ENCODE assay signal across 19 cellular contexts in genomic region chr14:92755495-92755894, GRCh38. TPM values are rescaled to one million over a fixed set of nuclear protein-coding genes. Genes with fewer than 3 reads are reported as not detected.
DNase-seq lines count a peak whose midpoint lies in the region; ATAC-seq and TF ChIP-seq lines count a peak whose summit lies in the region.
"Had no signal": no experiment of that assay in that cellular context is flagged by ENCODE, and none has a peak within 500 bp of the region (broad histone marks: within the 10 kb centered on the region; RNA-seq: fewer than 3 reads in every experiment).

No MANE protein-coding gene starts in this region.

- intact Hi-C loops in IMR-90 (cut with micrococcal nuclease), result no loop called here

- H2AFZ ChIP-seq in IMR-90 (replicated peaks; ENCODE audit: low read length, poor library complexity) (no peak overlapping the region), mesenchymal stem cell (ENCODE audit: low read depth, low read length) (no peak overlapping the region)

- TF ChIP-seq RAD21 in IMR-90 (IDR thresholded peaks at IDR 0.05; ENCODE audit: low read length), result no peak

- CTCF ChIA-PET in IMR-90 (lab: Yijun Ruan, JAX), result no interaction called here

- no peak overlapping the region for H2BK120ac ChIP-seq in IMR-90 (ENCODE audit: low read depth, low read length)
- no peak overlapping the region for H2BK120ac ChIP-seq in mesenchymal stem cell (ENCODE audit: low read depth, low read length)

- no peak overlapping the region for H4K91ac ChIP-seq in IMR-90 (ENCODE audit: insufficient read depth, low read depth, low read length)
- no peak overlapping the region for H4K91ac ChIP-seq in mesenchymal stem cell (ENCODE audit: low read length)

- no peak overlapping the region for H3K4ac ChIP-seq in IMR-90 (ENCODE audit: low read depth, low read length)
- no peak overlapping the region for H3K4ac ChIP-seq in mesenchymal stem cell (ENCODE audit: low read depth in 1 of 2, low read length in 2 of 2)

- H2BK20ac ChIP-seq in IMR-90 (ENCODE audit: low read depth, low read length), result no peak overlapping the region

- TF ChIP-seq POLR2A in IMR-90 (IDR thresholded peaks at IDR 0.05; ENCODE audit: low read depth, low read length), result no peak

- H3K27ac ChIP-seq in IMR-90 (ENCODE audit: insufficient read depth, low read length), result no peak overlapping the region
- H3K27ac ChIP-seq in mesenchymal stem cell (ENCODE audit: low read length, poor library complexity, severe bottlenecking), result no peak overlapping the region
- H3K27ac ChIP-seq: epithelial cell of prostate, left ventricle myocardium inferior, RWPE1, suprapubic skin had no signal

- no CpG with 5 or more reads among the region's 3 CpGs for WGBS in IMR-90 (ENCODE audit: extremely low coverage in 2 of 2, insufficient read length in 1 of 2), 2 experiments
- 91% methylated on average over 3 of the region's 3 CpGs for WGBS in mesenchymal stem cell

- no peak for TF ChIP-seq CTCF in IMR-90 (conservative IDR thresholded peaks at IDR 0.05; ENCODE audit: low read depth, low read length)
- no peak for TF ChIP-seq CTCF in cardiac fibroblast (IDR thresholded peaks at IDR 0.05; ENCODE audit: low read depth, low read length)

- in situ Hi-C loops in IMR-90 (cut with MboI; ENCODE audit: low sequenced_read_pairs), result no loop called here

- H3K56ac ChIP-seq in IMR-90 (ENCODE audit: extremely low read depth, insufficient read depth, low read length), result no peak overlapping the region

- H4K20me1 ChIP-seq in IMR-90 (ENCODE audit: insufficient read depth, low read length), result no peaks in the 10 kb centered on the region

- H3K14ac ChIP-seq in IMR-90 (replicated peaks; ENCODE audit: low read depth, low read length), result no peak overlapping the region
- no peak overlapping the region for H3K14ac ChIP-seq in mesenchymal stem cell (ENCODE audit: low read length in 2 of 2)

- H3K9me3 ChIP-seq in IMR-90 (ENCODE audit: control insufficient read depth, insufficient read depth, low read length) (no peaks in the 10 kb centered on the region), mesenchymal stem cell (ENCODE audit: control insufficient read depth, low read length) (no peaks in the 10 kb centered on the region)
- H3K9me3 ChIP-seq: left ventricle myocardium inferior, suprapubic skin had no signal

- H3K79me1 ChIP-seq in IMR-90 (ENCODE audit: low read depth in 1 of 2, low read length in 2 of 2) (no peaks in the 10 kb centered on the region), mesenchymal stem cell (replicated peaks; ENCODE audit: low read length, poor library complexity, severe bottlenecking) (no peaks in the 10 kb centered on the region)

- dilution Hi-C loops in IMR-90 (cut with HindIII; ENCODE audit: low sequenced_read_pairs, unreplicated experiment), result no loop called here

- H3K36me3 ChIP-seq in IMR-90 (ENCODE audit: control insufficient read depth, insufficient read depth, low read length) (no peaks in the 10 kb centered on the region), mesenchymal stem cell (ENCODE audit: control insufficient read depth in 1 of 2, insufficient read depth in 2 of 2, low read depth in 1 of 2, low read length in 2 of 2) (no peaks in the 10 kb centered on the region)
- H3K36me3 ChIP-seq: left ventricle myocardium inferior, suprapubic skin had no signal

- H4K8ac ChIP-seq in IMR-90 (ENCODE audit: low read depth in 2 of 2, low read length in 2 of 2) (no peak overlapping the region), mesenchymal stem cell (ENCODE audit: low read length) (no peak overlapping the region)

- H3K9me1 ChIP-seq in IMR-90 (ENCODE audit: insufficient read depth, low read length), result no peaks in the 10 kb centered on the region

- DNase-seq in GM03348 (ENCODE audit: low spot score) (peak; percentile 16), IMR-90 (peak; percentile 11), cardiac fibroblast (ENCODE audit: low read depth in 2 of 2) (peak; percentile 36 to 43), mesenchymal stem cell (no peak), T-helper 9 cell (no peak)
- no peak for DNase-seq in stimulated activated CD4-positive, alpha-beta T cell treated with anti-CD3 and anti-CD28 coated beads, Interleukin-15, amount 100 ng/mL, for 24 hours
- DNase-seq: activated naive CD8-positive, alpha-beta T cell treated with anti-CD3 and anti-CD28 coated beads for 36 hours; activated T-cell treated with anti-CD3 and anti-CD28 coated beads, Interleukin-2, amount 50 U/mL, for 72 hours; Caco-2; glutamatergic neuron; HFFc6; left ventricle myocardium inferior; NCI-H1417 treated with DMSO at 0.1 percent for 48 hours; NCI-H446; stimulated activated CD4-positive, alpha-beta T cell treated with anti-CD3 and anti-CD28 coated beads, Interleukin-2, amount 100 ng/mL, for 48 hours had no signal

- no peak overlapping the region for H4K5ac ChIP-seq in IMR-90 (ENCODE audit: low read depth, low read length)

- H3K9ac ChIP-seq in IMR-90 (ENCODE audit: low read depth, low read length) (no peak overlapping the region), mesenchymal stem cell (ENCODE audit: low read length) (peak overlapping the region; percentile 19)

- H3K23ac ChIP-seq in IMR-90 (ENCODE audit: low read depth, low read length) (no peak overlapping the region), mesenchymal stem cell (ENCODE audit: low read length in 2 of 2) (no peak overlapping the region)

- H3K18ac ChIP-seq in IMR-90 (ENCODE audit: low read depth, low read length), result no peak overlapping the region
- no peak overlapping the region for H3K18ac ChIP-seq in mesenchymal stem cell (ENCODE audit: low read depth in 1 of 2, low read length in 2 of 2)

- POLR2A ChIA-PET in IMR-90 (lab: Charles Lee; ENCODE audit: unreplicated experiment), result interaction anchor here (0.5 kb wide), 1 partner anchor 27 kb away, joined by 3 read pairs; no protein-coding TSS in a partner anchor

- H3K27me3 ChIP-seq in IMR-90 (ENCODE audit: control insufficient read depth, insufficient read depth, low read length) (peaks cover 18% of the 10 kb centered on the region), mesenchymal stem cell (ENCODE audit: control insufficient read depth in 1 of 2, insufficient read depth in 1 of 2, low read length in 2 of 2) (peaks cover 10% of the 10 kb centered on the region in 2 experiments)
- H3K27me3 ChIP-seq: suprapubic skin had no signal

- H2BK15ac ChIP-seq in IMR-90 (ENCODE audit: low read depth, low read length) (no peak overlapping the region), mesenchymal stem cell (ENCODE audit: low read depth, poor library complexity, severe bottlenecking) (no peak overlapping the region)

- no TSS peak for BruUV-seq in IMR-90 (replicated peaks; lab: Mats Ljungman, UMichigan)

- no peak overlapping the region for H2AK9ac ChIP-seq in IMR-90 (replicated peaks; ENCODE audit: low read depth, low read length, poor library complexity)

- H3K4me1 ChIP-seq in IMR-90 (ENCODE audit: control insufficient read depth, insufficient read depth, low read length) (no peaks in the 10 kb centered on the region), mesenchymal stem cell (ENCODE audit: control insufficient read depth, insufficient read depth, low read depth, low read length) (peaks cover 2% of the 10 kb centered on the region)
- H3K4me1 ChIP-seq: Caco-2, suprapubic skin had no signal

- no peak overlapping the region for H3K4me3 ChIP-seq in IMR-90 (ENCODE audit: insufficient read depth, low read depth, low read length)
- no peak overlapping the region for H3K4me3 ChIP-seq in cardiac fibroblast (replicated peaks in 1 of 2; ENCODE audit: low read depth in 2 of 2, low read length in 2 of 2)
- no peak overlapping the region for H3K4me3 ChIP-seq in mesenchymal stem cell (ENCODE audit: insufficient read depth in 1 of 2, low read depth in 1 of 2, low read length in 2 of 2)
- H3K4me3 ChIP-seq: left ventricle myocardium inferior, suprapubic skin had no signal

- H2BK5ac ChIP-seq in IMR-90 (ENCODE audit: low read depth, low read length, poor library complexity, severe bottlenecking) (no peak overlapping the region), mesenchymal stem cell (ENCODE audit: low read depth, low read length, poor library complexity, severe bottlenecking) (no peak overlapping the region)

- H3K4me2 ChIP-seq in IMR-90 (ENCODE audit: low read depth, low read length) (no peak overlapping the region), mesenchymal stem cell (ENCODE audit: low read length, poor library complexity, severe bottlenecking) (no peak overlapping the region)

- H2AK5ac ChIP-seq in IMR-90 (ENCODE audit: low read depth, low read length) (no peak overlapping the region), mesenchymal stem cell (ENCODE audit: low read length, severe bottlenecking) (no peak overlapping the region)

- H2BK12ac ChIP-seq in mesenchymal stem cell (ENCODE audit: low read length in 2 of 2), result no peak overlapping the region

- ATAC-seq in IMR-90 (ENCODE audit: low read depth), result no peak
- ATAC-seq in HG03442 (IDR thresholded peaks at IDR 0.05; ENCODE audit: unreplicated experiment), result no peak
- ATAC-seq: activated T-cell treated with anti-CD3 and anti-CD28 coated beads, Interleukin-2, amount 50 U/mL, for 72 hours had no signal

TF ChIP-seq in IMR-90, 13 proteins besides CTCF, POLR2A, EP300 and RAD21:
- TF ChIP-seq NFE2L2 (IDR thresholded peaks at IDR 0.05; ENCODE audit: low read depth, low read length), result no peak

RNA-seq across cellular contexts. Expression of gene LGMN, which starts 7.1 kb away (rescaled TPM):
- total RNA-seq in IMR-90 (2012; rRNA removed), result 18.9 and 19.2 TPM in 2 replicates
- polyA plus RNA-seq in IMR-90 (2012; rRNA removed), result 37.9 and 39.3 TPM in 2 replicates
- polyA plus RNA-seq in IMR-90 (2012; cell fraction: cytosol; rRNA removed), result 29.3 and 30.0 TPM in 2 replicates
- 23.0 and 24.2 TPM in 2 replicates for polyA plus RNA-seq in IMR-90 (2012; cell fraction: nucleus; rRNA removed; ENCODE audit: low replicate concordance)
- polyA plus RNA-seq in mesenchymal stem cell (2013, experiment 1 of 2), result 83.7 TPM
- polyA plus RNA-seq in mesenchymal stem cell (2013, experiment 2 of 2), result 86.4 TPM

RNA-seq across cellular contexts. Expression of gene GOLGA5, which starts 38.6 kb away (rescaled TPM):
- total RNA-seq in IMR-90 (2012; rRNA removed), result 59.5 and 70.8 TPM in 2 replicates
- 30.4 and 35.0 TPM in 2 replicates for polyA plus RNA-seq in IMR-90 (2012; rRNA removed)
- 9.1 and 14.6 TPM in 2 replicates for polyA plus RNA-seq in IMR-90 (2012; cell fraction: cytosol; rRNA removed)
- polyA plus RNA-seq in IMR-90 (2012; cell fraction: nucleus; rRNA removed; ENCODE audit: low replicate concordance), result 2.6 and 20.7 TPM in 2 replicates
- polyA plus RNA-seq in mesenchymal stem cell (2013, experiment 1 of 2), result 54.0 TPM
- 53.2 TPM for polyA plus RNA-seq in mesenchymal stem cell (2013, experiment 2 of 2)

Comparison
In these comparisons a context has a peak if more than half of its experiments do, and no peak if none do; other contexts are left out.
1. DNase-seq: peak in GM03348 (single experiment), IMR-90 (single experiment) and cardiac fibroblast (2 of 2); none in mesenchymal stem cell (single experiment), stimulated activated CD4-positive, alpha-beta T cell treated with anti-CD3 and anti-CD28 coated beads, Interleukin-15, amount 100 ng/mL, for 24 hours (single experiment) and T-helper 9 cell (single experiment).